ENCODE assay signal across 9 cellular contexts in genomic region chr17:2056221-2057129, GRCh38. TPM values are rescaled to one million over a fixed set of nuclear protein-coding genes. Genes with fewer than 3 reads are reported as not detected.
DNase-seq lines count a peak whose midpoint lies in the region; ATAC-seq and TF ChIP-seq lines count a peak whose summit lies in the region.
"Had no signal": no experiment of that assay in that cellular context is flagged by ENCODE, and none has a peak within 500 bp of the region (broad histone marks: within the 10 kb centered on the region; RNA-seq: fewer than 3 reads in every experiment).

No MANE protein-coding gene starts in this region.

- peaks cover 5% of the 10 kb centered on the region for H3K27me3 ChIP-seq in osteoblast (ENCODE audit: insufficient read depth, low read length)

- H4K20me1 ChIP-seq in osteoblast (ENCODE audit: insufficient read depth, low read length), result no peaks in the 10 kb centered on the region

- CTCF ChIA-PET in activated B cell treated with CpG ODN at 0.5 μM for 24 hours (lab: Charles Lee), result interaction anchor here (1.1 to 8.6 kb wide), 15 partner anchors 8 to 226 kb away, joined by 3 to 228 read pairs (median 11); no protein-coding TSS in a partner anchor

- ATAC-seq in activated B cell treated with CpG ODN at 0.5 μM for 24 hours (ENCODE audit: low read depth), result no peak
- ATAC-seq in GM19035 (IDR thresholded peaks at IDR 0.05; ENCODE audit: unreplicated experiment), result no peak
- ATAC-seq in GM19324 (IDR thresholded peaks at IDR 0.05; ENCODE audit: low FRiP score, unreplicated experiment), result no peak

- no peak for TF ChIP-seq CTCF in activated B cell treated with CpG ODN at 0.5 μM for 24 hours (IDR thresholded peaks at IDR 0.05)
- TF ChIP-seq CTCF in endothelial cell (IDR thresholded peaks at IDR 0.05; ENCODE audit: unreplicated experiment), result no peak
- no peak for TF ChIP-seq CTCF in osteoblast (IDR thresholded peaks at IDR 0.05; ENCODE audit: extremely low read depth, low read depth, low read length)

- peaks cover 6% of the 10 kb centered on the region for H3K4me1 ChIP-seq in osteoblast (ENCODE audit: insufficient read depth, low read length)

- H3K79me2 ChIP-seq in osteoblast (ENCODE audit: insufficient read depth, low read length), result peaks cover 25% of the 10 kb centered on the region

- peaks cover 11% of the 10 kb centered on the region for H3K27me3 Mint-ChIP-seq in activated B cell treated with CpG ODN at 0.5 μM for 24 hours
- peaks cover 24% of the 10 kb centered on the region for H3K27me3 Mint-ChIP-seq in endothelial cell (ENCODE audit: unreplicated experiment)

- H3K27ac ChIP-seq in osteoblast (ENCODE audit: low read depth, low read length), result peak overlapping the region; percentile 58

- H3K4me1 Mint-ChIP-seq in activated B cell treated with CpG ODN at 0.5 μM for 24 hours (peaks cover 45% of the 10 kb centered on the region), endothelial cell (ENCODE audit: unreplicated experiment) (peaks cover 18% of the 10 kb centered on the region)

- no peak overlapping the region for H2AFZ ChIP-seq in osteoblast (ENCODE audit: low read length)

- POLR2A ChIA-PET in activated B cell treated with CpG ODN at 0.5 μM for 24 hours (lab: Charles Lee), result interaction anchor here (0.5 to 24.5 kb wide), 11 partner anchors 8 to 657 kb away, joined by 3 to 449 read pairs (median 5); partner anchors contain the start of gene YWHAE

- no peaks in the 10 kb centered on the region for H3K9me3 ChIP-seq in osteoblast (ENCODE audit: low read depth, low read length)

- H3K27ac Mint-ChIP-seq in activated B cell treated with CpG ODN at 0.5 μM for 24 hours (peak overlapping the region; percentile 41), endothelial cell (ENCODE audit: unreplicated experiment) (no peak overlapping the region)

- peak overlapping the region; percentile 75 for H3K4me3 Mint-ChIP-seq in activated B cell treated with CpG ODN at 0.5 μM for 24 hours
- H3K4me3 Mint-ChIP-seq in endothelial cell (ENCODE audit: unreplicated experiment), result no peak overlapping the region

- H3K36me3 ChIP-seq in osteoblast (ENCODE audit: insufficient read depth, low read length), result peaks cover 30% of the 10 kb centered on the region

- DNase-seq in ELR (ENCODE audit: low read depth) (peak; percentile 70), activated B cell treated with CpG ODN at 0.5 μM for 24 hours (peak; percentile 60), endothelial cell (ENCODE audit: low spot score) (peak; percentile 28), osteoblast (ENCODE audit: insufficient read length, low spot score, missing footprints) (peak; percentile 96), superior temporal gyrus (ENCODE audit: extremely low spot score) (no peak), DMS153 treated with DMSO at 0.1 percent for 48 hours (lab: John Stamatoyannopoulos, UW; ENCODE audit: unreplicated experiment) (no peak)

- H3K36me3 Mint-ChIP-seq in activated B cell treated with CpG ODN at 0.5 μM for 24 hours (ENCODE audit: low read depth) (peaks cover 7% of the 10 kb centered on the region), endothelial cell (ENCODE audit: low read depth, unreplicated experiment) (peaks cover 9% of the 10 kb centered on the region)

- peak overlapping the region; percentile 68 for H3K4me2 ChIP-seq in osteoblast (ENCODE audit: insufficient read depth, low read length)

- H3K4me3 ChIP-seq in osteoblast (ENCODE audit: insufficient read depth, low read length), result peak overlapping the region; percentile 64

- intact Hi-C loops in activated B cell treated with CpG ODN at 0.5 μM for 24 hours (cut with micrococcal nuclease), result loop anchor here (2.0 to 5.0 kb wide), 2 partner anchors 46 to 280 kb away; partner anchors contain the start of genes SGSM2 and TSR1

- H3K9me3 Mint-ChIP-seq in activated B cell treated with CpG ODN at 0.5 μM for 24 hours (no peaks in the 10 kb centered on the region), endothelial cell (ENCODE audit: unreplicated experiment) (no peaks in the 10 kb centered on the region)

RNA-seq across cellular contexts. Expression of gene HIC1, which starts 1.6 kb away (rescaled TPM):
- total RNA-seq in activated B cell treated with CpG ODN at 0.5 μM for 24 hours (8.3 and 9.3 TPM in 2 replicates), endothelial cell (ENCODE audit: unreplicated experiment) (0.72 TPM), osteoblast (18.5 and 19.7 TPM in 2 replicates)

RNA-seq across cellular contexts. Expression of gene OVCA2, which starts 14.7 kb away (rescaled TPM):
- total RNA-seq in activated B cell treated with CpG ODN at 0.5 μM for 24 hours (29.4 and 31.2 TPM in 2 replicates), endothelial cell (ENCODE audit: unreplicated experiment) (32.7 TPM), osteoblast (59.0 and 61.3 TPM in 2 replicates)

RNA-seq across cellular contexts. Expression of gene DPH1, which starts 26.5 kb away (rescaled TPM):
- 49.3 and 63.4 TPM in 2 replicates for total RNA-seq in activated B cell treated with CpG ODN at 0.5 μM for 24 hours
- 27.1 TPM for total RNA-seq in endothelial cell (ENCODE audit: unreplicated experiment)
- total RNA-seq in osteoblast, result 52.7 and 63.7 TPM in 2 replicates

RNA-seq across cellular contexts. Expression of gene RTN4RL1, which starts 31.3 kb away (rescaled TPM):
- total RNA-seq in activated B cell treated with CpG ODN at 0.5 μM for 24 hours, result not detected in 2 replicates
- total RNA-seq in endothelial cell (ENCODE audit: unreplicated experiment), result not detected
- 1.1 and 1.5 TPM in 2 replicates for total RNA-seq in osteoblast
- total RNA-seq: epithelial cell of proximal tubule had no signal

Comparison
In these comparisons a context has a peak if more than half of its experiments do, and no peak if none do; other contexts are left out.
1. DNase-seq: peak in ELR (single experiment), activated B cell treated with CpG ODN at 0.5 μM for 24 hours (single experiment), endothelial cell (single experiment) and osteoblast (single experiment); none in superior temporal gyrus (single experiment) and DMS153 treated with DMSO at 0.1 percent for 48 hours (single experiment).